In genomic region chr13:84455143-84455905, GRCh38 we compare ENCODE assay signal across 22 cellular contexts.
DNase-seq lines count a peak whose midpoint lies in the region; ATAC-seq and TF ChIP-seq lines count a peak whose summit lies in the region.
"Had no signal": no experiment of that assay in that cellular context is flagged by ENCODE, and none has a peak within 500 bp of the region (broad histone marks: within the 10 kb centered on the region; RNA-seq: fewer than 3 reads in every experiment).

No MANE protein-coding gene starts in this region.

- H4K8ac ChIP-seq in mesendoderm (ENCODE audit: low read depth, low read length), result no peak overlapping the region

- H3K4me3 Mint-ChIP-seq in GM23338 (no peak overlapping the region), WTC11 (no peak overlapping the region), T-helper 17 cell (no peak overlapping the region)
- no peak overlapping the region for H3K4me3 Mint-ChIP-seq in activated T-cell treated with anti-CD3 and anti-CD28 coated beads, Interleukin-2, amount 50 U/mL, for 72 hours
- H3K4me3 Mint-ChIP-seq: IgD-negative memory B cell; naive thymus-derived CD8-positive, alpha-beta T cell; stimulated activated naive CD8-positive, alpha-beta T cell treated with anti-CD3 and anti-CD28 coated beads, Interleukin-15, Interleukin-2, amounts not matched to agents 100 ng/mL and 50 ng/mL, for 24 hours had no signal

- intact Hi-C loops in testis (cut with DNase I; ENCODE audit: low total_unique reads), result no loop called here

- H3K27me3 Mint-ChIP-seq in GM23338 (ENCODE audit: insufficient read depth, low read depth, poor library complexity) (peaks cover 2% of the 10 kb centered on the region), WTC11 (ENCODE audit: low read depth) (no peaks in the 10 kb centered on the region), T-helper 17 cell (no peaks in the 10 kb centered on the region)
- no peaks in the 10 kb centered on the region for H3K27me3 Mint-ChIP-seq in activated T-cell treated with anti-CD3 and anti-CD28 coated beads, Interleukin-2, amount 50 U/mL, for 72 hours (ENCODE audit: low read depth)
- H3K27me3 Mint-ChIP-seq: IgD-negative memory B cell; naive thymus-derived CD8-positive, alpha-beta T cell; stimulated activated naive CD8-positive, alpha-beta T cell treated with anti-CD3 and anti-CD28 coated beads, Interleukin-15, Interleukin-2, amounts not matched to agents 100 ng/mL and 50 ng/mL, for 24 hours had no signal

- no peaks in the 10 kb centered on the region; the same call in 1 of the 2 replicates for H3K9me2 ChIP-seq in GM23338 (ENCODE audit: insufficient read depth)
- H3K9me2 ChIP-seq in Karpas-422 (replicated peaks; ENCODE audit: insufficient read depth, low read length), result no peaks in the 10 kb centered on the region

- H3K18ac ChIP-seq in mesendoderm (ENCODE audit: low read length), result no peak overlapping the region

- H3K27ac ChIP-seq in GM23338 (ENCODE audit: low read depth), result no peak overlapping the region
- H3K27ac ChIP-seq in Karpas-422 (ENCODE audit: low read length), result no peak overlapping the region
- no peak overlapping the region for H3K27ac ChIP-seq in mesendoderm (ENCODE audit: low read depth, low read length)
- no peak overlapping the region for H3K27ac ChIP-seq in testis

- H3K36me3 Mint-ChIP-seq in GM23338 (ENCODE audit: low read depth), result no peaks in the 10 kb centered on the region
- H3K36me3 Mint-ChIP-seq in WTC11, result no peaks in the 10 kb centered on the region
- H3K36me3 Mint-ChIP-seq in activated T-cell treated with anti-CD3 and anti-CD28 coated beads, Interleukin-2, amount 50 U/mL, for 72 hours (ENCODE audit: insufficient read depth in 2 of 2), result no peaks in the 10 kb centered on the region
- no peaks in the 10 kb centered on the region for H3K36me3 Mint-ChIP-seq in T-helper 17 cell (ENCODE audit: low read depth)
- H3K36me3 Mint-ChIP-seq: IgD-negative memory B cell; naive thymus-derived CD8-positive, alpha-beta T cell had no signal

- H3K4me1 ChIP-seq in GM23338 (ENCODE audit: insufficient read depth) (no peaks in the 10 kb centered on the region), Karpas-422 (ENCODE audit: low read length) (no peaks in the 10 kb centered on the region), mesendoderm (ENCODE audit: control insufficient read depth, low read depth, low read length) (no peaks in the 10 kb centered on the region), testis (no peaks in the 10 kb centered on the region)
- H3K4me1 ChIP-seq: HAP-1 had no signal

- DNase-seq in GM23338 (ENCODE audit: low spot score), result peak; percentile 20
- DNase-seq in Karpas-422, result peak; percentile 42
- no peak for DNase-seq in WTC11 (ENCODE audit: low spot score)
- DNase-seq in mesendoderm, result peak; percentile 30
- no peak for DNase-seq in activated T-cell treated with anti-CD3 and anti-CD28 coated beads, Interleukin-2, amount 50 U/mL, for 72 hours
- DNase-seq in T-helper 17 cell, result no peak
- DNase-seq in testis, result no peak
- DNase-seq: activated naive CD4-positive, alpha-beta T cell treated with anti-CD3 and anti-CD28 coated beads, Interleukin-2, amount 50 U/mL, for 16 hours; activated T-cell treated with anti-CD3 and anti-CD28 coated beads, Interleukin-2, amount 50 U/mL, for 48 hours; GDM1; hippocampal formation; kidney; naive thymus-derived CD8-positive, alpha-beta T cell; NCI-H2107; NCI-H510A treated with DMSO at 0.1 percent for 48 hours; SHP77 treated with DMSO at 0.1 percent for 48 hours; stimulated activated CD4-positive, alpha-beta T cell treated with anti-CD3 and anti-CD28 coated beads, Interleukin-2, amount 100 ng/mL, for 24 hours; T-helper 2 cell; trophoblast cell had no signal

- TF ChIP-seq CTCF in GM23338 (conservative IDR thresholded peaks at IDR 0.05; ENCODE audit: low read depth in 2 of 2), result peak; percentile 48 to 50
- 0 out of 2 replicates have a peak, but pooled peaks have one; percentile 18 for TF ChIP-seq CTCF in WTC11 (IDR thresholded peaks at IDR 0.05)
- no peak for TF ChIP-seq CTCF in testis (IDR thresholded peaks at IDR 0.05)

- POLR2A ChIA-PET in WTC11 (lab: Charles Lee), result interaction anchor here (0.6 kb wide), 1 partner anchor 70 kb away, joined by 4 read pairs; no protein-coding TSS in a partner anchor

- no peak overlapping the region for H3K9ac ChIP-seq in Karpas-422 (ENCODE audit: low read length)
- no peak overlapping the region for H3K9ac ChIP-seq in mesendoderm (ENCODE audit: low read length)

- H4K5ac ChIP-seq in mesendoderm (ENCODE audit: low read length), result no peak overlapping the region

- H3K56ac ChIP-seq in mesendoderm (ENCODE audit: low read length), result no peak overlapping the region

- CTCF ChIA-PET in WTC11 (lab: Charles Lee), result interaction anchor here (1.0 kb wide), 1 partner anchor 9 kb away, joined by 3 read pairs; no protein-coding TSS in a partner anchor

- H3K4ac ChIP-seq in mesendoderm (ENCODE audit: low read depth, low read length), result no peak overlapping the region

- H3K79me2 ChIP-seq in GM23338 (replicated peaks; ENCODE audit: insufficient read depth), result no peaks in the 10 kb centered on the region
- no peaks in the 10 kb centered on the region for H3K79me2 ChIP-seq in Karpas-422 (ENCODE audit: low read length)
- H3K79me2 ChIP-seq in mesendoderm (ENCODE audit: control insufficient read depth, insufficient read depth, low read length), result no peaks in the 10 kb centered on the region

- H3K4me3 ChIP-seq in GM23338 (no peak overlapping the region), Karpas-422 (ENCODE audit: low read length) (no peak overlapping the region), mesendoderm (ENCODE audit: low read length) (no peak overlapping the region), testis (no peak overlapping the region)
- H3K4me3 ChIP-seq: HAP-1 had no signal

- H2AFZ ChIP-seq in GM23338, result peak overlapping the region; percentile 85; the same call in 1 of the 2 replicates
- no peak overlapping the region for H2AFZ ChIP-seq in Karpas-422 (ENCODE audit: low read length)

- H3K27ac Mint-ChIP-seq in GM23338 (peak overlapping the region; percentile 80; the same call in 1 of the 2 replicates), WTC11 (no peak overlapping the region), T-helper 17 cell (no peak overlapping the region)
- no peak overlapping the region for H3K27ac Mint-ChIP-seq in activated T-cell treated with anti-CD3 and anti-CD28 coated beads, Interleukin-2, amount 50 U/mL, for 72 hours
- H3K27ac Mint-ChIP-seq: IgD-negative memory B cell; naive thymus-derived CD8-positive, alpha-beta T cell; stimulated activated naive CD8-positive, alpha-beta T cell treated with anti-CD3 and anti-CD28 coated beads, Interleukin-15, Interleukin-2, amounts not matched to agents 100 ng/mL and 50 ng/mL, for 24 hours had no signal

- H3K36me3 ChIP-seq in GM23338 (ENCODE audit: insufficient read depth), result no peaks in the 10 kb centered on the region
- H3K36me3 ChIP-seq in Karpas-422 (ENCODE audit: insufficient read depth, low read length), result no peaks in the 10 kb centered on the region
- no peaks in the 10 kb centered on the region for H3K36me3 ChIP-seq in mesendoderm (ENCODE audit: control insufficient read depth, insufficient read depth, low read length)
- H3K36me3 ChIP-seq in testis (ENCODE audit: low read depth, missing control alignments), result no peaks in the 10 kb centered on the region
- H3K36me3 ChIP-seq: HAP-1 had no signal

- no peak overlapping the region for H3K23ac ChIP-seq in mesendoderm (ENCODE audit: low read length)

- H3K9me3 Mint-ChIP-seq in GM23338, result no peaks in the 10 kb centered on the region; the same call in 2 of the 3 replicates
- H3K9me3 Mint-ChIP-seq in WTC11, result no peaks in the 10 kb centered on the region; the same call in 1 of the 2 replicates
- H3K9me3 Mint-ChIP-seq in activated T-cell treated with anti-CD3 and anti-CD28 coated beads, Interleukin-2, amount 50 U/mL, for 72 hours, result peaks cover 2 to 6% of the 10 kb centered on the region in 2 donors
- H3K9me3 Mint-ChIP-seq: stimulated activated naive CD8-positive, alpha-beta T cell treated with anti-CD3 and anti-CD28 coated beads, Interleukin-15, Interleukin-2, amounts not matched to agents 100 ng/mL and 50 ng/mL, for 24 hours had no signal

- no peaks in the 10 kb centered on the region for H3K9me3 ChIP-seq in Karpas-422 (ENCODE audit: low read length)
- H3K9me3 ChIP-seq in T-helper 17 cell (ENCODE audit: control insufficient read depth, low read length, poor library complexity, severe bottlenecking), result no peaks in the 10 kb centered on the region
- no peaks in the 10 kb centered on the region for H3K9me3 ChIP-seq in testis
- H3K9me3 ChIP-seq: HAP-1 had no signal

- no peak overlapping the region for H2AK5ac ChIP-seq in mesendoderm (ENCODE audit: low read length)

- TF ChIP-seq POLR2A in testis (IDR thresholded peaks at IDR 0.05), result no peak

- H4K20me1 ChIP-seq in GM23338 (replicated peaks; ENCODE audit: insufficient read depth) (no peaks in the 10 kb centered on the region), Karpas-422 (ENCODE audit: insufficient read depth, low read depth, low read length) (no peaks in the 10 kb centered on the region)

- H3K4me1 Mint-ChIP-seq in GM23338, result no peaks in the 10 kb centered on the region
- peaks cover 6% of the 10 kb centered on the region; the same call in 1 of the 2 replicates for H3K4me1 Mint-ChIP-seq in WTC11
- H3K4me1 Mint-ChIP-seq in activated T-cell treated with anti-CD3 and anti-CD28 coated beads, Interleukin-2, amount 50 U/mL, for 72 hours (ENCODE audit: low read depth), result no peaks in the 10 kb centered on the region
- H3K4me1 Mint-ChIP-seq in T-helper 17 cell, result no peaks in the 10 kb centered on the region
- H3K4me1 Mint-ChIP-seq: IgD-negative memory B cell; naive thymus-derived CD8-positive, alpha-beta T cell had no signal

- H2BK5ac ChIP-seq in mesendoderm (ENCODE audit: low read length), result no peak overlapping the region

- H3K4me2 ChIP-seq in GM23338 (no peak overlapping the region), Karpas-422 (ENCODE audit: low read depth, low read length, poor library complexity, severe bottlenecking) (no peak overlapping the region), mesendoderm (ENCODE audit: low read length) (no peak overlapping the region)

- H3K27me3 ChIP-seq in GM23338 (ENCODE audit: insufficient read depth) (no peaks in the 10 kb centered on the region), Karpas-422 (ENCODE audit: low read length) (no peaks in the 10 kb centered on the region), mesendoderm (ENCODE audit: insufficient read depth, low read length, poor library complexity) (no peaks in the 10 kb centered on the region), testis (no peaks in the 10 kb centered on the region)

- no CpG with 5 or more reads among the region's 7 CpGs for WGBS in mesendoderm (ENCODE audit: extremely low coverage, insufficient coverage, low lambda C conversion rate)
- 89 to 92% methylated on average over 3 to 7 of the region's 7 CpGs for WGBS in testis, 2 donors

- no peaks in the 10 kb centered on the region for H3F3A ChIP-seq in GM23338 (replicated peaks; ENCODE audit: low read depth)

- H2BK120ac ChIP-seq in mesendoderm (ENCODE audit: low read depth, low read length), result no peak overlapping the region

- H2BK15ac ChIP-seq in mesendoderm (replicated peaks; ENCODE audit: low read depth), result no peak overlapping the region

- H3K79me1 ChIP-seq in mesendoderm (ENCODE audit: low read length), result no peaks in the 10 kb centered on the region

- no peak for ATAC-seq in GM23338
- peak; percentile 80 for ATAC-seq in WTC11
- ATAC-seq in activated T-cell treated with anti-CD3 and anti-CD28 coated beads, Interleukin-2, amount 50 U/mL, for 72 hours (replicated peaks in 1 of 2), result no peak
- no peak for ATAC-seq in T-helper 17 cell
- ATAC-seq: naive thymus-derived CD8-positive, alpha-beta T cell had no signal

Comparison
In these comparisons a context has a peak if more than half of its experiments do, and no peak if none do; other contexts are left out.
1. DNase-seq: peak in GM23338 (single experiment), Karpas-422 (single experiment) and mesendoderm (single experiment); none in WTC11 (single experiment), activated T-cell treated with anti-CD3 and anti-CD28 coated beads, Interleukin-2, amount 50 U/mL, for 72 hours (0 of 2), T-helper 17 cell (0 of 3) and testis (single experiment).
2. CTCF ChIP-seq: peak in GM23338 (2 of 2) and WTC11 (single experiment); none in testis (0 of 3).